Comparison of ENCODE assay signal across 1 cellular context in genomic region chr1:198711837-198712236, GRCh38.
TF ChIP-seq lines count a peak whose summit lies in the region.

No MANE protein-coding gene starts in this region.

TF ChIP-seq in GM12878, 131 proteins besides CTCF, POLR2A, EP300 and RAD21:
- no peak for TF ChIP-seq KDM1A (IDR thresholded peaks at IDR 0.05; ENCODE audit: borderline replicate concordance)
- no peak for TF ChIP-seq CBFB (IDR thresholded peaks at IDR 0.05; ENCODE audit: low read depth)
- no peak for TF ChIP-seq FOXK2 (IDR thresholded peaks at IDR 0.05)
- no peak for TF ChIP-seq ZNF384 (IDR thresholded peaks at IDR 0.05; ENCODE audit: borderline replicate concordance, low read depth, low read length)
- TF ChIP-seq NFIC (IDR thresholded peaks at IDR 0.05; ENCODE audit: low read depth, low read length): no peak
- no peak for TF ChIP-seq TCF7 (IDR thresholded peaks at IDR 0.05; ENCODE audit: borderline replicate concordance)
- TF ChIP-seq GABPA (IDR thresholded peaks at IDR 0.05; ENCODE audit: low read depth): no peak
- no peak for TF ChIP-seq FOXM1 (IDR thresholded peaks at IDR 0.05; ENCODE audit: low read depth, low read length)
- TF ChIP-seq SREBF2 (IDR thresholded peaks at IDR 0.05; ENCODE audit: low read length): no peak
- TF ChIP-seq BRCA1 (IDR thresholded peaks at IDR 0.05; ENCODE audit: low read depth, low read length): no peak
- no peak for TF ChIP-seq MTA3 (IDR thresholded peaks at IDR 0.05; ENCODE audit: borderline replicate concordance, low read length)
- no peak for TF ChIP-seq CUX1 (IDR thresholded peaks at IDR 0.05; ENCODE audit: insufficient replicate concordance, low read depth, low read length)
- no peak for TF ChIP-seq JUNB (IDR thresholded peaks at IDR 0.05)
- TF ChIP-seq SP1 (IDR thresholded peaks at IDR 0.05; ENCODE audit: low read depth, low read length): no peak
- TF ChIP-seq YY1 (IDR thresholded peaks at IDR 0.05; ENCODE audit: low read depth, low read length): no peak
- no peak for TF ChIP-seq CHD2 (IDR thresholded peaks at IDR 0.05; ENCODE audit: borderline replicate concordance, low read depth, low read length)
- TF ChIP-seq ZBTB33 (IDR thresholded peaks at IDR 0.05): no peak
